ENCODE assay signal across 10 cellular contexts in the genomic region with DNA sequence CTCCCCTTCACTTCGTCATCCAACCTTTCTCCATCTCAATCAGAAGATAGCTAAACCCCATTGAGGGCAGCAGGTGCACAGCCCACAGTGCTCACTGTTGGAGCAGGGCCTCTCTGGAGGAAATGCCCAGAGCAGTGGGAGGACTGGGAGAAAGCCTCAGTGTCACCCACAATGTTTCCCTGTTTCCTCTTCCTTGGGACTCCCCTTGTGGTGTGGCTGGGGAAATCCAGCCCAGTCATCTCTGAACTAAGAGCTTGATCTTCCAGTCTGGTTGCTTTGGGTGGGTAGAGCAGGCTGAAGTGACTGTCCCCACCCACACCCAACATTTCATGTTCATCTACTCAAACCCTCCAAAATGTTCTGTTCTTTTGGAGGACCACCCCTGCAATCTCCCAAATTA. TPM values are rescaled to one million over a fixed set of nuclear protein-coding genes. Genes with fewer than 3 reads are reported as not detected.
A peak's percentile ranks its signal among the peaks of the same experiment; 100 is the strongest.
DNase-seq lines count a peak whose midpoint lies in the region; ATAC-seq and TF ChIP-seq lines count a peak whose summit lies in the region.
"Had no signal": no experiment of that assay in that cellular context is flagged by ENCODE, and none has a peak within 500 bp of the region (broad histone marks: within the 10 kb centered on the region; RNA-seq: fewer than 3 reads in every experiment).

No MANE protein-coding gene starts in this region.

- peak; percentile 18 to 31 for DNase-seq in activated CD4-positive, alpha-beta T cell treated with anti-CD3 and anti-CD28 coated beads for 4 hours
- peak; percentile 89 for DNase-seq in natural killer cell treated with Interleukin-12 subunit alpha and Interleukin-12 subunit beta and Interleukin-15 and Interleukin-18, amount 100 ng/mL, for 72 hours (ENCODE audit: low spot score)
- no peak for DNase-seq in 8988T
- DNase-seq in sciatic nerve (ENCODE audit: low spot score): no peak
- no peak for DNase-seq in medulla oblongata (ENCODE audit: extremely low spot score)
- DNase-seq: pancreas had no signal

- TF ChIP-seq CTCF in gastroesophageal sphincter (IDR thresholded peaks at IDR 0.05): no peak

- TF ChIP-seq EP300 in gastroesophageal sphincter (IDR thresholded peaks at IDR 0.05): no peak

- H3K27ac ChIP-seq in gastroesophageal sphincter: no peak overlapping the region
- H3K27ac ChIP-seq: pancreas had no signal

- peak; percentile 53 for ATAC-seq in GM18502 (IDR thresholded peaks at IDR 0.05; ENCODE audit: poor library complexity, unreplicated experiment)
- peak; percentile 46 for ATAC-seq in HG02623 (IDR thresholded peaks at IDR 0.05; ENCODE audit: unreplicated experiment)
- peak; percentile 88 to 92 for ATAC-seq in natural killer cell treated with Interleukin-12 subunit alpha and Interleukin-12 subunit beta and Interleukin-15 and Interleukin-18, amount 100 ng/mL, for 72 hours
- ATAC-seq in sciatic nerve: no peak
- no peak for ATAC-seq in gastroesophageal sphincter
- ATAC-seq: HCT116 had no signal

- H3K27me3 ChIP-seq in gastroesophageal sphincter: no peaks in the 10 kb centered on the region
- H3K27me3 ChIP-seq: pancreas had no signal

- peaks cover 0 to 13% (median 2%) of the 10 kb centered on the region in 3 donors for H3K4me1 ChIP-seq in gastroesophageal sphincter

- H3K27me3 Mint-ChIP-seq in natural killer cell treated with Interleukin-12 subunit alpha and Interleukin-12 subunit beta and Interleukin-15 and Interleukin-18, amount 100 ng/mL, for 72 hours: no peaks in the 10 kb centered on the region

- peak overlapping the region; percentile 85 to 95 for H3K27ac Mint-ChIP-seq in natural killer cell treated with Interleukin-12 subunit alpha and Interleukin-12 subunit beta and Interleukin-15 and Interleukin-18, amount 100 ng/mL, for 72 hours

- no peaks in the 10 kb centered on the region for H3K36me3 Mint-ChIP-seq in natural killer cell treated with Interleukin-12 subunit alpha and Interleukin-12 subunit beta and Interleukin-15 and Interleukin-18, amount 100 ng/mL, for 72 hours

- no peaks in the 10 kb centered on the region for H3K36me3 ChIP-seq in gastroesophageal sphincter
- H3K36me3 ChIP-seq: pancreas had no signal

- WGBS in gastroesophageal sphincter (ENCODE audit: low coverage in 1 of 2), 2 donors: no CpG with 5 or more reads among the region's 1 CpG

- intact Hi-C loops in sciatic nerve (cut with DNase I): loop anchor here (5.0 kb wide), 1 partner anchor 272 kb away; no protein-coding TSS in a partner anchor

- H3K9me3 ChIP-seq in gastroesophageal sphincter: no peaks in the 10 kb centered on the region
- H3K9me3 ChIP-seq: pancreas had no signal

- H3K4me3 ChIP-seq in gastroesophageal sphincter: no peak overlapping the region
- H3K4me3 ChIP-seq: pancreas had no signal

- TF ChIP-seq POLR2A in gastroesophageal sphincter (IDR thresholded peaks at IDR 0.05): no peak

- H3K4me1 Mint-ChIP-seq in natural killer cell treated with Interleukin-12 subunit alpha and Interleukin-12 subunit beta and Interleukin-15 and Interleukin-18, amount 100 ng/mL, for 72 hours (ENCODE audit: low read depth in 2 of 2): peaks cover 56 to 62% of the 10 kb centered on the region in 2 donors

- peaks cover 6% of the 10 kb centered on the region for H3K9me3 Mint-ChIP-seq in natural killer cell treated with Interleukin-12 subunit alpha and Interleukin-12 subunit beta and Interleukin-15 and Interleukin-18, amount 100 ng/mL, for 72 hours

- H3K4me3 Mint-ChIP-seq in natural killer cell treated with Interleukin-12 subunit alpha and Interleukin-12 subunit beta and Interleukin-15 and Interleukin-18, amount 100 ng/mL, for 72 hours: peak overlapping the region; percentile 80

RNA-seq across cellular contexts. Expression of gene EED, which starts 29.8 kb away (rescaled TPM):
- total RNA-seq in natural killer cell treated with Interleukin-12 subunit alpha and Interleukin-12 subunit beta and Interleukin-15 and Interleukin-18, amount 100 ng/mL, for 72 hours: 100 to 1,000 TPM in 1 of 2 donors, 10 to 100 TPM in 1; 89.3 to 143 TPM
- total RNA-seq in sciatic nerve (25.2 TPM), gastroesophageal sphincter (10 to 100 TPM; 11.7 to 27.1 (median 16.6) TPM)

Comparison
In these comparisons a context has a peak if more than half of its experiments do, and no peak if none do; other contexts are left out.
1. ATAC-seq: peak in GM18502 (single experiment), HG02623 (single experiment) and natural killer cell treated with Interleukin-12 subunit alpha and Interleukin-12 subunit beta and Interleukin-15 and Interleukin-18, amount 100 ng/mL, for 72 hours (2 of 2); none in sciatic nerve (single experiment) and gastroesophageal sphincter (single experiment).
2. DNase-seq: peak in activated CD4-positive, alpha-beta T cell treated with anti-CD3 and anti-CD28 coated beads for 4 hours (2 of 2) and natural killer cell treated with Interleukin-12 subunit alpha and Interleukin-12 subunit beta and Interleukin-15 and Interleukin-18, amount 100 ng/mL, for 72 hours (single experiment); none in 8988T (single experiment), sciatic nerve (single experiment) and medulla oblongata (single experiment).